ENCODE assay signal across 3 cellular contexts in the genomic region with DNA sequence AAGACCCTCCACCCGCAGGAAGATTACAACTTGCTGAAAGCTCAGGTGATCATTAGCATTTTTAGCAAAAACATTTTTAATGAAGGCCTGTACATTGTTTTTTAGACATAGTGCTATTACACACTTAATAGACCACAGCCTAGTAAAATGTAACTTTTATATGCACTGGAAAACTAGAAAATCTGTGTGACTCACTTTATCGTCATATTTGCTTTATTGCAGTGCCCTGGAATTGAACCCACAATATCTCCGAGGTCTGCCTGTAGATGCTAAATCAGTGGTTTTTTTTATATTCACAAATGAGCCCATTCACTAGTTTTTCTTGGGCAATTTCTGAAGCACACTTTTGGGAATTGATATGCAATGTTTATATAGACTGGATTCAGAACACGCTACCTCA.
"Had no signal": no experiment of that assay in that cellular context is flagged by ENCODE, and none has a peak within 500 bp of the region (broad histone marks: within the 10 kb centered on the region; RNA-seq: fewer than 3 reads in every experiment).

No MANE protein-coding gene starts in this region.

- H3K4me3 ChIP-seq: GM12878 had no signal

- DNase-seq: GDM1, GF-D8 had no signal

- ATAC-seq: GM12878 had no signal
